ENCODE assay signal across 9 cellular contexts in the genomic region with DNA sequence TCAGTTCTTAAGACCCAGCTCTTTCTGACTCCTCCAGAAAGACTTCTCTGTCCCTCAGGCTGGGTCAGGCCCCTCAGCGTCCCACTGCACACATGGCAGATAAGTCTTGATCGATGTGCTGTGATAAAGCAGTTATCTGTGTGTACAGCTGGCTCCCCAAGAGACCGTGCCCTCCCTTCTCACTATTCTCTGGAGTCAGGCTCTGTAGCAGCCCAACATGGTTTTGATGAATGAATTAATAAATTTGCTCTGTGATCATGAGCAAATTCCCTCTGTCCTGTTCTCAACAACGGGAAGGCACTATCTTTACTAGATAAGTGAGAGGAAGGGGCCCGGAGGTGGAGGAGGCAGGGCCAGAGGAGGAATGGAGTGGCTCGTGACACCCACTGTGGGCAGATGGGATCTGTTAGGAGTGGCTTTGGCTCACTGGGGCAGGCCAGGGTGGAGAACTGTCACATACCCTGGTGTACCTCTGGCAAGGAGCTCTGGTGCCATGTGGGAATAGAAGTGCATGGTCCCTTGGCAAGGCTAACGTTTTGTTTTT. TPM values are rescaled to one million over a fixed set of nuclear protein-coding genes. Genes with fewer than 3 reads are reported as not detected.
A peak's percentile ranks its signal among the peaks of the same experiment; 100 is the strongest.
DNase-seq lines count a peak whose midpoint lies in the region; ATAC-seq and FAIRE-seq lines count a peak whose summit lies in the region.
"Had no signal": no experiment of that assay in that cellular context is flagged by ENCODE, and none has a peak within 500 bp of the region (broad histone marks: within the 10 kb centered on the region; RNA-seq: fewer than 3 reads in every experiment).

No MANE protein-coding gene starts in this region.

- peaks cover 58% of the 10 kb centered on the region for H3K4me1 Mint-ChIP-seq in activated CD8-positive, alpha-beta T cell treated with anti-CD3 and anti-CD28 coated beads, Interleukin-2, amount 10 ng/mL, durations not matched to agents 7 days and 5 days (ENCODE audit: low read depth)

- H3K36me3 Mint-ChIP-seq in activated CD8-positive, alpha-beta T cell treated with anti-CD3 and anti-CD28 coated beads, Interleukin-2, amount 10 ng/mL, durations not matched to agents 7 days and 5 days (ENCODE audit: low read depth): peaks cover 6% of the 10 kb centered on the region

- POLR2A ChIA-PET in activated CD8-positive, alpha-beta T cell treated with anti-CD3 and anti-CD28 coated beads, Interleukin-2, amount 10 ng/mL, durations not matched to agents 7 days and 5 days (lab: Charles Lee): interaction anchor here (1.0 to 13.8 kb wide), 5 partner anchors 9 to 46 kb away, joined by 3 to 248 read pairs (median 5); a partner anchor contains a TSS

- CTCF ChIA-PET in activated CD8-positive, alpha-beta T cell treated with anti-CD3 and anti-CD28 coated beads, Interleukin-2, amount 10 ng/mL, durations not matched to agents 7 days and 5 days (lab: Charles Lee): interaction anchor here (0.6 to 13.4 kb wide), 6 partner anchors 9 to 441 kb away, joined by 3 to 242 read pairs (median 4); a partner anchor contains a TSS

- H3K4me1 ChIP-seq in iPS-20b (ENCODE audit: insufficient read depth, low read length) (peaks cover 45% of the 10 kb centered on the region), small intestine (ENCODE audit: control insufficient read depth in 2 of 2, insufficient read depth in 1 of 2, low read depth in 1 of 2, low read length in 1 of 2) (peaks cover 16 to 23% of the 10 kb centered on the region in 2 donors)

- no peak for ATAC-seq in activated CD8-positive, alpha-beta T cell treated with anti-CD3 and anti-CD28 coated beads, Interleukin-2, amount 10 ng/mL, durations not matched to agents 7 days and 5 days
- ATAC-seq in GM21528 (IDR thresholded peaks at IDR 0.05; ENCODE audit: low FRiP score, unreplicated experiment): no peak

- H3K27ac ChIP-seq in iPS-20b (ENCODE audit: low read length) (peak overlapping the region; percentile 100), small intestine (ENCODE audit: low read depth in 1 of 2, low read length in 1 of 2) (peak overlapping the region; percentile 76 to 95)

- H3K9ac ChIP-seq in iPS-20b (ENCODE audit: low read depth, low read length): peak overlapping the region; percentile 93; the same call in 1 of the 2 replicates

- no peaks in the 10 kb centered on the region for H3K9me3 Mint-ChIP-seq in activated CD8-positive, alpha-beta T cell treated with anti-CD3 and anti-CD28 coated beads, Interleukin-2, amount 10 ng/mL, durations not matched to agents 7 days and 5 days (ENCODE audit: insufficient read depth)

- peak overlapping the region; percentile 59; the same call in 1 of the 2 replicates for H3K4me3 ChIP-seq in iPS-20b (ENCODE audit: low read length)
- H3K4me3 ChIP-seq in small intestine (ENCODE audit: low read depth in 1 of 2, low read length in 2 of 2): no peak overlapping the region

- WGBS in small intestine, 3 donors: 18 to 52% (median 37%) methylated on average over 7 of the region's 7 CpGs

- H3K27ac Mint-ChIP-seq in activated CD8-positive, alpha-beta T cell treated with anti-CD3 and anti-CD28 coated beads, Interleukin-2, amount 10 ng/mL, durations not matched to agents 7 days and 5 days: peak overlapping the region; percentile 33

- no peaks in the 10 kb centered on the region for H3K27me3 Mint-ChIP-seq in activated CD8-positive, alpha-beta T cell treated with anti-CD3 and anti-CD28 coated beads, Interleukin-2, amount 10 ng/mL, durations not matched to agents 7 days and 5 days (ENCODE audit: low read depth)

- H3K27me3 ChIP-seq in iPS-20b (ENCODE audit: insufficient read depth, low read length): no peaks in the 10 kb centered on the region
- H3K27me3 ChIP-seq in small intestine (ENCODE audit: control insufficient read depth in 2 of 2, insufficient read depth in 2 of 2, low read length in 2 of 2): no peaks in the 10 kb centered on the region

- H3K9me3 ChIP-seq in iPS-20b (ENCODE audit: insufficient read depth, low read depth, low read length) (no peaks in the 10 kb centered on the region), small intestine (ENCODE audit: control insufficient read depth, low read depth) (no peaks in the 10 kb centered on the region)

- no peak for FAIRE-seq in small intestine (lab: Jason Lieb, UNC)
- FAIRE-seq: GM18507 had no signal

- H3K4me3 Mint-ChIP-seq in activated CD8-positive, alpha-beta T cell treated with anti-CD3 and anti-CD28 coated beads, Interleukin-2, amount 10 ng/mL, durations not matched to agents 7 days and 5 days: no peak overlapping the region

- H3K36me3 ChIP-seq in iPS-20b (ENCODE audit: insufficient read depth, low read depth, low read length) (no peaks in the 10 kb centered on the region), small intestine (ENCODE audit: control insufficient read depth in 2 of 2, insufficient read depth in 2 of 2, low read length in 2 of 2) (no peaks in the 10 kb centered on the region)

- DNase-seq in HUDEP-2 (lab: John Stamatoyannopoulos, UW; ENCODE audit: unreplicated experiment in 76 of 76) (peak in 74 of 76 experiments; percentile 59 to 96 (median 80)), small intestine (no peak), occipital lobe (lab: John Stamatoyannopoulos, UW) (no peak), LoVo (ENCODE audit: low spot score) (no peak), NCI-H1930 (lab: John Stamatoyannopoulos, UW) (no peak)
- DNase-seq in activated CD8-positive, alpha-beta T cell treated with anti-CD3 and anti-CD28 coated beads, Interleukin-2, amount 10 ng/mL, durations not matched to agents 7 days and 5 days: no peak

RNA-seq across cellular contexts. Expression of a gene that starts 48.3 kb away (rescaled TPM):
- 100 to 1,000 TPM; 166 TPM for total RNA-seq in activated CD8-positive, alpha-beta T cell treated with anti-CD3 and anti-CD28 coated beads, Interleukin-2, amount 10 ng/mL, durations not matched to agents 7 days and 5 days
- polyA plus RNA-seq in small intestine: 10 to 100 TPM; 62.1 to 98.9 (median 98.8) TPM
- 2.5 TPM for total RNA-seq in occipital lobe

Comparison
In these comparisons a context has a peak if more than half of its experiments do, and no peak if none do; other contexts are left out.
1. DNase-seq: peak in HUDEP-2 (74 of 76); none in activated CD8-positive, alpha-beta T cell treated with anti-CD3 and anti-CD28 coated beads, Interleukin-2, amount 10 ng/mL, durations not matched to agents 7 days and 5 days (single experiment), small intestine (single experiment), occipital lobe (single experiment), LoVo (single experiment) and NCI-H1930 (0 of 2).
2. RNA of a gene that starts 48.3 kb away (total RNA-seq): 166 TPM in activated CD8-positive, alpha-beta T cell treated with anti-CD3 and anti-CD28 coated beads, Interleukin-2, amount 10 ng/mL, durations not matched to agents 7 days and 5 days; 2.5 TPM in occipital lobe (single experiment); every median in the first group is over 10 times any median in the second.